Comparison of ENCODE assay signal across 13 cellular contexts in the genomic region with DNA sequence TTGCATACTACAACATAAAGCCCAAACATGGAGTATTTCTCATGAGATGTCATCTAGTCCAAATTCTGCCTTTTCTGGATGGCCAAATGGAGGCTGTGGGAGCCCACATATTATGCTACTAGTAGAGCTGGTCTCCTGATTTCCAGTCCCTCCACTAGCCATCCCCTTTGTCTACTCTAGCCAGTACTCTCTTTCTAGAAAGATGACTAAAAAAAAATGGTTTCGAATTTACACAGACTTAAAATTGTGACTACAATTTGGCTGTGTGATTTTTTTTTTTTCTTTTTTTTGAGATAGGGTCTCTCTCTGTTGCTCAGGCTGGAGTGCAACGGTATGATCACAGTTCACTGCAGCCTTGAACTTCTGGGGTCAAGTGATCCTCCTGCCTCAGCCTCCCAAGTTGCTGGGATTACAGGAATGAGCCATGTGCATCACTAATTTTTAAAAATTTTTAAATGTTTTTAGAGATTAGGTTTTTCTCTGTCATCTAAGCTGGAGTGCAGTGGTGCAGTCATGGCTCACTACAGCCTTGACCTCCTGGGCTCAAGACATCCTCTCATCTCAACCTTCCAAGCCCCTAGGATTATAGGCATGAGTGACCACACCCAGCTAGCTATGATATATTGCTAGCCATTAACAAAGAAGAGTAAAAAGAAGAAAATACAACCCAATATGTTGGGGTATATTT.
DNase-seq lines count a peak whose midpoint lies in the region; ATAC-seq lines count a peak whose summit lies in the region.
"Had no signal": no experiment of that assay in that cellular context is flagged by ENCODE, and none has a peak within 500 bp of the region (broad histone marks: within the 10 kb centered on the region; RNA-seq: fewer than 3 reads in every experiment).

No MANE protein-coding gene starts in this region.

- DNase-seq in NCI-H748 treated with DMSO at 0.1 percent for 48 hours (lab: John Stamatoyannopoulos, UW) (no peak), AG20443 (ENCODE audit: low spot score) (no peak)
- DNase-seq: activated naive CD4-positive, alpha-beta T cell treated with anti-CD3 and anti-CD28 coated beads, Interleukin-2, amount 10 ng/mL, durations not matched to agents 7 days and 5 days; NCI-H2081; PC-9; psoas muscle; upper lobe of left lung had no signal

- ATAC-seq in GM18519 (IDR thresholded peaks at IDR 0.05; ENCODE audit: low FRiP score, unreplicated experiment) (peak; percentile 14), GM19452 (IDR thresholded peaks at IDR 0.05; ENCODE audit: unreplicated experiment) (peak; percentile 44), HG02884 (IDR thresholded peaks at IDR 0.05; ENCODE audit: unreplicated experiment) (peak; percentile 43), HG03571 (IDR thresholded peaks at IDR 0.05; ENCODE audit: unreplicated experiment) (peak; percentile 45), HG02840 (IDR thresholded peaks at IDR 0.05; ENCODE audit: low FRiP score, unreplicated experiment) (no peak)
- ATAC-seq: gastroesophageal sphincter, psoas muscle had no signal
